Comparison of ENCODE assay signal across 35 cellular contexts in the genomic region with DNA sequence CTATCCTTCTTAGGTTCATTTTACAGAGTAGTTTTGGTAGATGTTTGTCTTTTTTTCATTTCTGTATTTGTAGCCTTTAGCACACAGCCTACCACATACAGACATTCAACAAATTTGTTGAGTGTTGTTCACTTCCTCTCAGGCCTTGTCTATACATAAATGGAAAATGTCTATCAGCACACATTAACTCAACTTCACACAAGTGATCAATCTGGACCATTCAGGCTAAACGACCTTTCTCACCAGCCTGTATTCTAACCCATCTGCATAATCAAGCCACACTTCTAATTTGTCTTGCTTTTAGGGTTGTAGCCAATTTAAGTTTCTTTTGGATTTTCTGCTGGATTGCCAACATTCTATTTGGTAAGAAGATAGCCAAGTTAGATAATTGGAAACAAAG.
"Had no signal": no experiment of that assay in that cellular context is flagged by ENCODE, and none has a peak within 500 bp of the region (broad histone marks: within the 10 kb centered on the region; RNA-seq: fewer than 3 reads in every experiment).

No MANE protein-coding gene starts in this region.

- ATAC-seq: activated CD4-positive, CD25-positive, alpha-beta regulatory T cell treated with anti-CD3 and anti-CD28 coated beads, Interleukin-2, amount 50 U/mL, for 24 hours; activated CD8-positive, alpha-beta memory T cell treated with anti-CD3 and anti-CD28 coated beads, Interleukin-2, amount 10 ng/mL, durations not matched to agents 7 days and 5 days; foreskin keratinocyte; gastrocnemius medialis; heart left ventricle had no signal

- H3K36me3 ChIP-seq: ascending aorta, brain microvascular endothelial cell, esophagus muscularis mucosa, gastrocnemius medialis, heart left ventricle, WERI-Rb-1 had no signal

- H3K4me3 ChIP-seq: ascending aorta, coronary artery, dorsolateral prefrontal cortex, esophagus muscularis mucosa, gastrocnemius medialis, heart left ventricle had no signal

- H3K27me3 Mint-ChIP-seq: activated B cell treated with CpG ODN at 0.5 μM for 24 hours; activated CD4-positive, alpha-beta memory T cell treated with anti-CD3 and anti-CD28 coated beads, Interleukin-2, amount 10 ng/mL, durations not matched to agents 7 days and 5 days; activated CD4-positive, alpha-beta T cell treated with anti-CD3 and anti-CD28 coated beads, Interleukin-2, amount 10 ng/mL, durations not matched to agents 7 days and 5 days; activated CD8-positive, alpha-beta memory T cell treated with anti-CD3 and anti-CD28 coated beads, Interleukin-2, amount 10 ng/mL, durations not matched to agents 7 days and 5 days; activated naive CD8-positive, alpha-beta T cell; central memory CD8-positive, alpha-beta T cell; dendritic cell treated with granulocyte-macrophage colony-stimulating factor and Interleukin-4, amounts not matched to agents 40 ng/mL and 50 ng/mL, for 4 days; T-cell had no signal

- DNase-seq: activated B cell treated with CpG ODN at 0.5 μM for 24 hours; activated CD4-positive, alpha-beta memory T cell treated with anti-CD3 and anti-CD28 coated beads, Interleukin-2, amount 10 ng/mL, durations not matched to agents 7 days and 5 days; activated CD4-positive, alpha-beta T cell treated with anti-CD3 and anti-CD28 coated beads, Interleukin-2, amount 10 ng/mL, durations not matched to agents 7 days and 5 days; activated CD4-positive, alpha-beta T cell treated with anti-CD3 and anti-CD28 coated beads, Interleukin-2, amount 50 U/mL, for 4 hours; activated CD8-positive, alpha-beta memory T cell treated with anti-CD3 and anti-CD28 coated beads, Interleukin-2, amount 10 ng/mL, durations not matched to agents 7 days and 5 days; activated CD8-positive, alpha-beta memory T cell treated with anti-CD3 and anti-CD28 coated beads, Interleukin-2, amount 50 U/mL, for 4 hours; activated gamma-delta T cell; activated naive CD4-positive, alpha-beta T cell; activated naive CD4-positive, alpha-beta T cell treated with anti-CD3 and anti-CD28 coated beads, Interleukin-2, amount 50 U/mL, for 16 hours; activated T-cell treated with anti-CD3 and anti-CD28 coated beads, Interleukin-2, amount 50 U/mL, for 1 hour; activated T-cell treated with anti-CD3 and anti-CD28 coated beads, Interleukin-2, amount 50 U/mL, for 48 hours; brain microvascular endothelial cell; dorsolateral prefrontal cortex; effector memory CD4-positive, alpha-beta T cell; endodermal cell; erythroblast; foreskin keratinocyte; gastrocnemius medialis; glutamatergic neuron; heart left ventricle; SW 1271; T-cell; T1000; WERI-Rb-1 had no signal

- H3K27ac ChIP-seq: ascending aorta, brain microvascular endothelial cell, coronary artery, dorsolateral prefrontal cortex, esophagus muscularis mucosa, foreskin keratinocyte, gastrocnemius medialis, heart left ventricle, WERI-Rb-1 had no signal

- FAIRE-seq: bronchial epithelial cell had no signal

- H3K4me1 ChIP-seq: ascending aorta, esophagus muscularis mucosa, foreskin keratinocyte, gastrocnemius medialis had no signal

- H3K27me3 ChIP-seq: ascending aorta, brain microvascular endothelial cell, dorsolateral prefrontal cortex, esophagus muscularis mucosa, foreskin keratinocyte, gastrocnemius medialis, heart left ventricle had no signal

- H3K4me3 Mint-ChIP-seq: activated B cell treated with CpG ODN at 0.5 μM for 24 hours; activated CD4-positive, alpha-beta memory T cell treated with anti-CD3 and anti-CD28 coated beads, Interleukin-2, amount 10 ng/mL, durations not matched to agents 7 days and 5 days; activated CD4-positive, alpha-beta T cell treated with anti-CD3 and anti-CD28 coated beads, Interleukin-2, amount 10 ng/mL, durations not matched to agents 7 days and 5 days; activated CD8-positive, alpha-beta memory T cell treated with anti-CD3 and anti-CD28 coated beads, Interleukin-2, amount 10 ng/mL, durations not matched to agents 7 days and 5 days; activated naive CD8-positive, alpha-beta T cell; activated T-helper 1 cell treated with anti-CD3 and anti-CD28 coated beads, Interleukin-12 subunit alpha, Interleukin-12 subunit beta, Interleukin-2, Interleukin-4 antibody, amounts not matched to agents 30 ng/mL and 10 ng/mL and 1 ng/mL, durations not matched to agents 14 hours and 24 hours and 36 hours; central memory CD8-positive, alpha-beta T cell; dendritic cell treated with granulocyte-macrophage colony-stimulating factor and Interleukin-4, amounts not matched to agents 40 ng/mL and 50 ng/mL, for 4 days; endodermal cell; T-cell; T-helper 1 cell treated with Interleukin-12 subunit alpha and Interleukin-12 subunit beta and Interleukin-4 antibody, amounts not matched to agents 30 μg/mL and 1 μg/mL, for 36 hours; T-helper 2 cell treated with Interferon-gamma antibody and Interleukin-4, amounts not matched to agents 5 μg/mL and 100 μg/mL, for 36 hours had no signal

- H3K36me3 Mint-ChIP-seq: activated naive CD8-positive, alpha-beta T cell; T-cell had no signal

- H3K9me3 ChIP-seq: ascending aorta, esophagus muscularis mucosa, gastrocnemius medialis, heart left ventricle had no signal

- H3K27ac Mint-ChIP-seq: activated B cell treated with CpG ODN at 0.5 μM for 24 hours; activated CD4-positive, alpha-beta memory T cell treated with anti-CD3 and anti-CD28 coated beads, Interleukin-2, amount 10 ng/mL, durations not matched to agents 7 days and 5 days; activated CD4-positive, alpha-beta T cell treated with anti-CD3 and anti-CD28 coated beads, Interleukin-2, amount 10 ng/mL, durations not matched to agents 7 days and 5 days; activated CD8-positive, alpha-beta memory T cell treated with anti-CD3 and anti-CD28 coated beads, Interleukin-2, amount 10 ng/mL, durations not matched to agents 7 days and 5 days; activated naive CD8-positive, alpha-beta T cell; activated T-helper 1 cell treated with anti-CD3 and anti-CD28 coated beads, Interleukin-12 subunit alpha, Interleukin-12 subunit beta, Interleukin-2, Interleukin-4 antibody, amounts not matched to agents 30 ng/mL and 10 ng/mL and 1 ng/mL, durations not matched to agents 14 hours and 24 hours and 36 hours; dendritic cell treated with granulocyte-macrophage colony-stimulating factor and Interleukin-4, amounts not matched to agents 40 ng/mL and 50 ng/mL, for 4 days; endodermal cell; T-cell; T-helper 2 cell treated with Interferon-gamma antibody and Interleukin-4, amounts not matched to agents 5 μg/mL and 100 μg/mL, for 36 hours had no signal

- H3K9me3 Mint-ChIP-seq: activated B cell treated with CpG ODN at 0.5 μM for 24 hours; central memory CD8-positive, alpha-beta T cell; dendritic cell treated with granulocyte-macrophage colony-stimulating factor and Interleukin-4, amounts not matched to agents 40 ng/mL and 50 ng/mL, for 4 days; endodermal cell had no signal
